ENCODE assay signal across 8 cellular contexts in the genomic region with DNA sequence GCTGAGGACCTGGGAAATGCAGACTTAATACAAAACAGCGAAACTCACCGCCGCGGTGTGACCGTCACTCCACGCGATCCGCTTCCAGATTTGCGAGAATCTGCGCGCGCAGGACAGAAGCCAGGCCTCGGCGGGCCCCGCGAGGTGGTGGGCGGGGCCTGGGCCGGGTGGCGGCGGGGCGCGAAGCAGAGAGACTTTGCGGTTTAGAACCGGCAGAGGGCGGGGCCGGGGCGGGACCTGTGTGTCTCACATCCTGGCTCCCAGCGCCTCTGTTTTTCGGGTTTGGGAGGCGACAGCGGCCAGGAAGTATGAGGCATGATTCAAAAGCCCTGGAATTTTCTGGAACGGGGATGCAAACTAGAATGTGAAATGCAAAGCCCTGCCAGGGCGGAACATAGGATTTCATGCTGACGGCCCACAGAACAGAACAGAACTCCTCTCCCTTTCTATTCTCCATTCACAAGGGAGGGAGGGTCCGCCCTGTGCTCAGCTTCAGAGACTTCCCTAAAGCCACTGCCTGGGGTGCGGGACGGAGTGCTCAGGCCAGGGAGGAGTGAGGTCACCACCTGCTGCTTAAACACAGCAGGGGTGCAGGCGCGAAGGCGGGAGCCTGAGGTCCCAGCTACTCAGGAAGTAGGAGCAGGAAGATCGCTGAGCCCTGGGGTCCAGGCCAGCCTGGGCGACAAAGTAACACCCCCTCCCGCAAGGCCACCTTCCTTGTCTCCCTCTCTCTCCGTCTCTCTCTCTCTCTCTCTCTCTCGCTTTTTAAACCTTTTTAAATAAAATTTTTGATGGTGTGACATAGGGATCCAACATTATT. TPM values are rescaled to one million over a fixed set of nuclear protein-coding genes. Genes with fewer than 3 reads are reported as not detected.
DNase-seq lines count a peak whose midpoint lies in the region; ATAC-seq and TF ChIP-seq lines count a peak whose summit lies in the region.

No MANE protein-coding gene starts in this region.

- H3K4me3 ChIP-seq in fibroblast of lung (replicated peaks in 1 of 4; ENCODE audit: control extremely low read depth in 1 of 4, insufficient read depth in 1 of 4, low read depth in 3 of 4, low read length in 4 of 4): peak overlapping the region; percentile 63 to 95 (median 92)

- H3K27ac Mint-ChIP-seq in activated T-helper 17 cell treated with anti-CD3 and anti-CD28 coated beads, Interleukin-2, amount 50 U/mL, for 72 hours: peak overlapping the region; percentile 86
- peak overlapping the region; percentile 89 to 95 (median 93) for H3K27ac Mint-ChIP-seq in naive B cell

- peak overlapping the region; percentile 92 for H3K4me3 Mint-ChIP-seq in activated T-helper 17 cell treated with anti-CD3 and anti-CD28 coated beads, Interleukin-2, amount 50 U/mL, for 72 hours
- peak overlapping the region; percentile 91 to 99 (median 97) for H3K4me3 Mint-ChIP-seq in naive B cell

- H4K20me1 ChIP-seq in fibroblast of lung (ENCODE audit: control insufficient read depth, extremely low read depth, insufficient read depth, low read length): no peaks in the 10 kb centered on the region

- DNase-seq in COR-L47 (lab: John Stamatoyannopoulos, UW) (peak; percentile 91), fibroblast of lung (ENCODE audit: low read depth in 2 of 2) (peak; percentile 91 to 96), naive B cell (peak; percentile 86)
- DNase-seq in stimulated activated CD8-positive, alpha-beta memory T cell treated with anti-CD3 and anti-CD28 coated beads, Interleukin-7, amount 100 ng/mL, for 48 hours (ENCODE audit: extremely low read depth in 1 of 2, low read depth in 1 of 2): peak; percentile 74 to 86

- H2AFZ ChIP-seq in fibroblast of lung (ENCODE audit: low read length): peak overlapping the region; percentile 92

- H3K4me1 ChIP-seq in fibroblast of lung (ENCODE audit: control insufficient read depth, extremely low read depth, insufficient read depth, low read length): peaks cover 2% of the 10 kb centered on the region

- no peaks in the 10 kb centered on the region for H3K9me3 ChIP-seq in fibroblast of lung (ENCODE audit: control insufficient read depth, insufficient read depth, low read depth, low read length)

- H3K27me3 ChIP-seq in fibroblast of lung (ENCODE audit: control insufficient read depth, insufficient read depth, low read length): no peaks in the 10 kb centered on the region

- no peaks in the 10 kb centered on the region for H3K9me3 Mint-ChIP-seq in activated T-helper 17 cell treated with anti-CD3 and anti-CD28 coated beads, Interleukin-2, amount 50 U/mL, for 72 hours
- H3K9me3 Mint-ChIP-seq in naive B cell: peaks cover 0 to 18% (median 6%) of the 10 kb centered on the region in 7 donors

- peak overlapping the region; percentile 95 for H3K4me2 ChIP-seq in fibroblast of lung (ENCODE audit: extremely low read depth, insufficient read depth, low read length)

- H3K36me3 Mint-ChIP-seq in activated T-helper 17 cell treated with anti-CD3 and anti-CD28 coated beads, Interleukin-2, amount 50 U/mL, for 72 hours (ENCODE audit: low read depth): no peaks in the 10 kb centered on the region
- H3K36me3 Mint-ChIP-seq in naive B cell: peaks cover 0 to 4% of the 10 kb centered on the region in 2 donors

- H3K27ac ChIP-seq in fibroblast of lung (ENCODE audit: insufficient read depth, low read length): peak overlapping the region; percentile 87

- ATAC-seq in GM21423 (IDR thresholded peaks at IDR 0.05; ENCODE audit: unreplicated experiment): peak; percentile 85
- ATAC-seq in activated T-helper 17 cell treated with anti-CD3 and anti-CD28 coated beads, Interleukin-2, amount 50 U/mL, for 72 hours (replicated peaks): peak; percentile 98
- ATAC-seq in naive B cell (ENCODE audit: low read depth in 2 of 2): peak; percentile 89 to 92

- no peak for TF ChIP-seq CTCF in fibroblast of lung (conservative IDR thresholded peaks at IDR 0.05 in 1 of 2, IDR thresholded peaks at IDR 0.05 in 1 of 2; ENCODE audit: low read depth in 1 of 2, low read length in 2 of 2)

- no peaks in the 10 kb centered on the region for H3K36me3 ChIP-seq in fibroblast of lung (ENCODE audit: control insufficient read depth, insufficient read depth, low read length)

- H3K79me2 ChIP-seq in fibroblast of lung (ENCODE audit: control insufficient read depth, insufficient read depth, low read length): peaks cover 25% of the 10 kb centered on the region

- TF ChIP-seq RAD21 in Ishikawa (IDR thresholded peaks at IDR 0.05; ENCODE audit: low read depth): no peak

- peak; percentile 29; the same call in 1 of the 2 replicates for TF ChIP-seq EP300 in Ishikawa (IDR thresholded peaks at IDR 0.05; ENCODE audit: borderline replicate concordance)

- H3K9ac ChIP-seq in fibroblast of lung (ENCODE audit: insufficient read depth, low read length): peak overlapping the region; percentile 75

- H3K27me3 Mint-ChIP-seq in activated T-helper 17 cell treated with anti-CD3 and anti-CD28 coated beads, Interleukin-2, amount 50 U/mL, for 72 hours: no peaks in the 10 kb centered on the region
- no peaks in the 10 kb centered on the region for H3K27me3 Mint-ChIP-seq in naive B cell

- peaks cover 14% of the 10 kb centered on the region for H3K4me1 Mint-ChIP-seq in activated T-helper 17 cell treated with anti-CD3 and anti-CD28 coated beads, Interleukin-2, amount 50 U/mL, for 72 hours
- H3K4me1 Mint-ChIP-seq in naive B cell: peaks cover 25 to 41% (median 40%) of the 10 kb centered on the region in 3 donors

TF ChIP-seq in Ishikawa, 13 proteins besides CTCF, POLR2A, EP300 and RAD21 (continues in another document):
- TF ChIP-seq EGR1 (IDR thresholded peaks at IDR 0.05): no peak
- TF ChIP-seq, protein P1, sequence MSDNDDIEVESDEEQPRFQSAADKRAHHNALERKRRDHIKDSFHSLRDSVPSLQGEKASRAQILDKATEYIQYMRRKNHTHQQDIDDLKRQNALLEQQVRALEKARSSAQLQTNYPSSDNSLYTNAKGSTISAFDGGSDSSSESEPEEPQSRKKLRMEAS (IDR thresholded peaks at IDR 0.05): no peak; the same call in none of the 2 replicates
- no peak for TF ChIP-seq CEBPB (IDR thresholded peaks at IDR 0.05)
- TF ChIP-seq NFIC (IDR thresholded peaks at IDR 0.05): no peak
- peak; percentile 51; the same call in 1 of the 2 replicates for TF ChIP-seq TAF1 (IDR thresholded peaks at IDR 0.05; ENCODE audit: low read depth)
- no peak for TF ChIP-seq CREB1 (IDR thresholded peaks at IDR 0.05; ENCODE audit: low read depth)
- peak; percentile 31; the same call in 1 of the 2 replicates for TF ChIP-seq TEAD4 (IDR thresholded peaks at IDR 0.05)
- 0 out of 2 replicates have a peak, but pooled peaks have one; percentile 30 for TF ChIP-seq TCF12 (IDR thresholded peaks at IDR 0.05; ENCODE audit: low read depth)
- no peak for TF ChIP-seq YY1 (IDR thresholded peaks at IDR 0.05; ENCODE audit: low read depth)
- TF ChIP-seq ZBTB7A (IDR thresholded peaks at IDR 0.05; ENCODE audit: low read depth): no peak
- 0 out of 2 replicates have a peak, but pooled peaks have one; percentile 8 for TF ChIP-seq FOXM1 (IDR thresholded peaks at IDR 0.05; ENCODE audit: borderline replicate concordance, low read depth)

TF ChIP-seq in PFSK-1, 5 proteins besides CTCF, POLR2A, EP300 and RAD21:
- TF ChIP-seq SIN3A (IDR thresholded peaks at IDR 0.05; ENCODE audit: borderline replicate concordance, insufficient read depth, low read length) (no peak), POLR2AphosphoS5 (IDR thresholded peaks at IDR 0.05; ENCODE audit: low read depth, low read length) (peak; percentile 21; the same call in 1 of the 2 replicates)

RNA-seq across cellular contexts. Expression of a gene that starts 44.2 kb away (rescaled TPM):
- 0.59 TPM for polyA plus RNA-seq in PFSK-1 (2012; ENCODE audit: insufficient read length, low read depth)
- total RNA-seq in activated T-helper 17 cell treated with anti-CD3 and anti-CD28 coated beads, Interleukin-2, amount 50 U/mL, for 72 hours: 10 to 100 TPM; 19.9 to 41.8 TPM
- total RNA-seq in fibroblast of lung: 10.8 and 14.5 TPM in 2 replicates
- 6.9 and 7.0 TPM in 2 replicates for polyA plus RNA-seq in fibroblast of lung
- 4.2 and 4.3 TPM in 2 replicates for polyA plus RNA-seq in fibroblast of lung (2012)
- 6.6 and 27.1 TPM in 2 replicates for polyA minus RNA-seq in fibroblast of lung (ENCODE audit: low replicate concordance)
- polyA plus RNA-seq in naive B cell (ENCODE audit: low read depth in 6 of 6): 10 to 100 TPM; 14.2 to 53.5 (median 35.9) TPM

RNA-seq across cellular contexts. Expression of a gene that starts 52.5 kb away (rescaled TPM):
- 0.41 TPM for polyA plus RNA-seq in PFSK-1 (2012; ENCODE audit: insufficient read length, low read depth)
- total RNA-seq in activated T-helper 17 cell treated with anti-CD3 and anti-CD28 coated beads, Interleukin-2, amount 50 U/mL, for 72 hours: 10 to 100 TPM; 31.2 to 41.8 TPM
- 47.0 and 60.6 TPM in 2 replicates for total RNA-seq in fibroblast of lung
- 21.1 and 27.2 TPM in 2 replicates for polyA plus RNA-seq in fibroblast of lung
- polyA plus RNA-seq in fibroblast of lung (2012): 11.9 and 16.6 TPM in 2 replicates
- polyA minus RNA-seq in fibroblast of lung (ENCODE audit: low replicate concordance): 6.2 and 11.7 TPM in 2 replicates
- polyA plus RNA-seq in naive B cell (ENCODE audit: low read depth in 6 of 6): 10 to 100 TPM in 5 of 6 donors, 1 to 10 TPM in 1; 6.7 to 31.5 (median 14.8) TPM

Comparison
In these comparisons a context has a peak if more than half of its experiments do, and no peak if none do; other contexts are left out.
1. Peak in every context shown above with its lines: DNase-seq, ATAC-seq, H3K4me3 ChIP-seq and H3K27ac ChIP-seq.